14 cellular contexts compared by ENCODE assay signal in the genomic region with DNA sequence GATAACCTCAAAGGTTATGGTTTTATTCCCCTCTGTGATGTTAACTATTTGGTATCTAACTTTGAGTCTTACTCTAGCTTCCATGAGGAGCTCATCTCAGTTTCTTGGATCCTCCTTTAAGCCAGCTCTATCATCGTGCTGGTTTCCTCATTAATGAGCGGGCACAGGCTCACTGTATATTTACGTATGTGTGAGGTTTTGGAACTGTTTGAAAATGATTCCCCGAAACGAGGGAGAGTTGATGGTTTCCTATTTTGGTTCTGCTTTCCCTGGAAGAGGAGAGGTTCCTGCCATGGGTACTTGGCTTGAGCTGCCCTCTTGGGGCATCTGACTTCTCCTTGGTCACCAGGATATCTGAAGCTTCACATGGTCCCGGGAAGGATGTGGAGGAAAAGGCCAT. TPM values are rescaled to one million over a fixed set of nuclear protein-coding genes. Genes with fewer than 3 reads are reported as not detected.
DNase-seq lines count a peak whose midpoint lies in the region; ATAC-seq lines count a peak whose summit lies in the region.
"Had no signal": no experiment of that assay in that cellular context is flagged by ENCODE, and none has a peak within 500 bp of the region (broad histone marks: within the 10 kb centered on the region; RNA-seq: fewer than 3 reads in every experiment).

No MANE protein-coding gene starts in this region.

- CTCF ChIA-PET in CD8-positive, alpha-beta memory T cell (lab: Charles Lee) = interaction anchor here (0.9 to 3.4 kb wide), 8 partner anchors 8 to 98 kb away, joined by 3 to 18 read pairs (median 6); a partner anchor contains a TSS
- CTCF ChIA-PET in activated CD4-positive, alpha-beta memory T cell treated with anti-CD3 and anti-CD28 coated beads for 36 hours (lab: Charles Lee) = interaction anchor here (1.5 to 4.3 kb wide), 3 partner anchors 63 to 98 kb away, joined by 4 to 23 read pairs (median 5); no protein-coding TSS in a partner anchor

- peaks cover 67% of the 10 kb centered on the region for H3K4me1 ChIP-seq in CD8-positive, alpha-beta memory T cell (ENCODE audit: insufficient read depth, low read length)

- no peak for ATAC-seq in memory B cell (ENCODE audit: low read depth)
- ATAC-seq in HG02981 (IDR thresholded peaks at IDR 0.05; ENCODE audit: unreplicated experiment) = no peak
- ATAC-seq: lower lobe of right lung had no signal

- H3K9me3 Mint-ChIP-seq in CD8-positive, alpha-beta memory T cell = no peaks in the 10 kb centered on the region
- no peaks in the 10 kb centered on the region for H3K9me3 Mint-ChIP-seq in activated CD4-positive, alpha-beta memory T cell treated with anti-CD3 and anti-CD28 coated beads for 36 hours
- no peaks in the 10 kb centered on the region for H3K9me3 Mint-ChIP-seq in memory B cell

- H3K27me3 Mint-ChIP-seq in CD8-positive, alpha-beta memory T cell = peaks cover 0 to 1% of the 10 kb centered on the region in 2 donors
- H3K27me3 Mint-ChIP-seq in activated CD4-positive, alpha-beta memory T cell treated with anti-CD3 and anti-CD28 coated beads for 36 hours = no peaks in the 10 kb centered on the region
- no peaks in the 10 kb centered on the region for H3K27me3 Mint-ChIP-seq in memory B cell

- peaks cover 40% of the 10 kb centered on the region for H3K36me3 ChIP-seq in CD8-positive, alpha-beta memory T cell (ENCODE audit: insufficient read depth, low read length)

- peaks cover 77 to 84% (median 81%) of the 10 kb centered on the region in 3 donors for H3K4me1 Mint-ChIP-seq in CD8-positive, alpha-beta memory T cell
- H3K4me1 Mint-ChIP-seq in activated CD4-positive, alpha-beta memory T cell treated with anti-CD3 and anti-CD28 coated beads for 36 hours (ENCODE audit: low read depth) = peaks cover 64% of the 10 kb centered on the region
- H3K4me1 Mint-ChIP-seq in memory B cell = peaks cover 52% of the 10 kb centered on the region

- H3K9me3 ChIP-seq in CD8-positive, alpha-beta memory T cell (ENCODE audit: low read length) = no peaks in the 10 kb centered on the region
- H3K9me3 ChIP-seq: lower lobe of right lung had no signal

- intact Hi-C loops in activated CD4-positive, alpha-beta memory T cell treated with anti-CD3 and anti-CD28 coated beads for 36 hours (cut with micrococcal nuclease) = no loop called here

- H3K27ac Mint-ChIP-seq in CD8-positive, alpha-beta memory T cell = peak overlapping the region; percentile 93 to 99 (median 97)
- H3K27ac Mint-ChIP-seq in activated CD4-positive, alpha-beta memory T cell treated with anti-CD3 and anti-CD28 coated beads for 36 hours = peak overlapping the region; percentile 42
- H3K27ac Mint-ChIP-seq in memory B cell = peak overlapping the region; percentile 97

- no peak overlapping the region for H3K27ac ChIP-seq in CD8-positive, alpha-beta memory T cell (ENCODE audit: low read depth, low read length)
- H3K27ac ChIP-seq: C4-2B, epithelial cell of prostate, lower lobe of right lung had no signal

- H3K27me3 ChIP-seq in CD8-positive, alpha-beta memory T cell (ENCODE audit: insufficient read depth, low read length, poor library complexity, severe bottlenecking) = no peaks in the 10 kb centered on the region

- H3K36me3 Mint-ChIP-seq in CD8-positive, alpha-beta memory T cell = peaks cover 18 to 81% (median 30%) of the 10 kb centered on the region in 3 donors
- peaks cover 35% of the 10 kb centered on the region for H3K36me3 Mint-ChIP-seq in activated CD4-positive, alpha-beta memory T cell treated with anti-CD3 and anti-CD28 coated beads for 36 hours
- H3K36me3 Mint-ChIP-seq in memory B cell = peaks cover 29% of the 10 kb centered on the region

- POLR2A ChIA-PET in CD8-positive, alpha-beta memory T cell (lab: Charles Lee) = interaction anchor here (0.8 to 1.9 kb wide), 3 partner anchors 12 to 65 kb away, joined by 3 to 14 read pairs (median 4); a partner anchor contains a TSS
- POLR2A ChIA-PET in activated CD4-positive, alpha-beta memory T cell treated with anti-CD3 and anti-CD28 coated beads for 36 hours (lab: Charles Lee) = no interaction called here

- no peak overlapping the region for H3K4me3 ChIP-seq in CD8-positive, alpha-beta memory T cell (ENCODE audit: low read length)
- H3K4me3 ChIP-seq: lower lobe of right lung had no signal

- peak; percentile 84 for DNase-seq in CD1c-positive myeloid dendritic cell (ENCODE audit: extremely low spot score)
- no peak for DNase-seq in CD8-positive, alpha-beta memory T cell
- DNase-seq in activated CD4-positive, alpha-beta memory T cell treated with anti-CD3 and anti-CD28 coated beads for 36 hours = no peak
- DNase-seq in memory B cell (ENCODE audit: low spot score in 2 of 2) = no peak
- DNase-seq in NCI-H446 treated with DMSO at 0.1 percent for 48 hours (lab: John Stamatoyannopoulos, UW) = no peak
- no peak for DNase-seq in SW480 (ENCODE audit: low spot score)
- DNase-seq: activated CD8-positive, alpha-beta memory T cell treated with anti-CD3 and anti-CD28 coated beads, Interleukin-2, amount 50 U/mL, for 4 hours; aorta; lower lobe of right lung; NCI-H345 had no signal

- peak overlapping the region in 6 of 7 donors; percentile 37 to 67 (median 53) for H3K4me3 Mint-ChIP-seq in CD8-positive, alpha-beta memory T cell
- H3K4me3 Mint-ChIP-seq in activated CD4-positive, alpha-beta memory T cell treated with anti-CD3 and anti-CD28 coated beads for 36 hours = no peak overlapping the region
- peak overlapping the region; percentile 56 for H3K4me3 Mint-ChIP-seq in memory B cell

RNA-seq across cellular contexts. Expression of a gene that starts 32.7 kb away (rescaled TPM):
- total RNA-seq in CD8-positive, alpha-beta memory T cell = under 1 TPM; 0.18 to 0.35 TPM
- polyA plus RNA-seq in CD8-positive, alpha-beta memory T cell = 0.61 TPM
- total RNA-seq in activated CD4-positive, alpha-beta memory T cell treated with anti-CD3 and anti-CD28 coated beads for 36 hours = under 1 TPM; 0.63 to 0.71 TPM
- total RNA-seq: Daoy had no signal

Comparison
In these comparisons a context has a peak if more than half of its experiments do, and no peak if none do; other contexts are left out.
1. H3K27ac Mint-ChIP-seq: peak in every context shown above with its lines; median percentile 97 in CD8-positive, alpha-beta memory T cell; 97 in memory B cell; 42 in activated CD4-positive, alpha-beta memory T cell treated with anti-CD3 and anti-CD28 coated beads for 36 hours.